Comparison of ENCODE assay signal across 1 cellular context in the genomic region with DNA sequence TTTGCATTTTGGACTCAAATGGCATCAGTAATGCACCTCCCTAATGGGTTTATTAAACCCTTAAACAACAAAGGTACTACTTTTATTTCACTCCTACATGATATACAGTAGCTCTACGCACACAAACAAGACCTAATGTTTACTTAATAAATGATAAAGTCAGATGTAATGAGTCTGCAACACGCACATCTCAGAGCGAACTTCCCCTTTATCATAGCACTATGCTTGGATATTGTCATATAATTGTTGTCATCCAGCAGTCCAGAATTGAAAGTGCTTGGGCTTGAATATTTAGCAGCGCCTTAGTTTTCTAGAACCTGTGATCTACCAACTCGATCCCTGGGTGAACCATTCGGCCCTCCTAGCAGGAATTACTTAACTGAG.
TF ChIP-seq lines count a peak whose summit lies in the region.

No MANE protein-coding gene starts in this region.

TF ChIP-seq in GM23338, 12 proteins besides CTCF, POLR2A, EP300 and RAD21 (continued from another document):
- TF ChIP-seq, protein P1, sequence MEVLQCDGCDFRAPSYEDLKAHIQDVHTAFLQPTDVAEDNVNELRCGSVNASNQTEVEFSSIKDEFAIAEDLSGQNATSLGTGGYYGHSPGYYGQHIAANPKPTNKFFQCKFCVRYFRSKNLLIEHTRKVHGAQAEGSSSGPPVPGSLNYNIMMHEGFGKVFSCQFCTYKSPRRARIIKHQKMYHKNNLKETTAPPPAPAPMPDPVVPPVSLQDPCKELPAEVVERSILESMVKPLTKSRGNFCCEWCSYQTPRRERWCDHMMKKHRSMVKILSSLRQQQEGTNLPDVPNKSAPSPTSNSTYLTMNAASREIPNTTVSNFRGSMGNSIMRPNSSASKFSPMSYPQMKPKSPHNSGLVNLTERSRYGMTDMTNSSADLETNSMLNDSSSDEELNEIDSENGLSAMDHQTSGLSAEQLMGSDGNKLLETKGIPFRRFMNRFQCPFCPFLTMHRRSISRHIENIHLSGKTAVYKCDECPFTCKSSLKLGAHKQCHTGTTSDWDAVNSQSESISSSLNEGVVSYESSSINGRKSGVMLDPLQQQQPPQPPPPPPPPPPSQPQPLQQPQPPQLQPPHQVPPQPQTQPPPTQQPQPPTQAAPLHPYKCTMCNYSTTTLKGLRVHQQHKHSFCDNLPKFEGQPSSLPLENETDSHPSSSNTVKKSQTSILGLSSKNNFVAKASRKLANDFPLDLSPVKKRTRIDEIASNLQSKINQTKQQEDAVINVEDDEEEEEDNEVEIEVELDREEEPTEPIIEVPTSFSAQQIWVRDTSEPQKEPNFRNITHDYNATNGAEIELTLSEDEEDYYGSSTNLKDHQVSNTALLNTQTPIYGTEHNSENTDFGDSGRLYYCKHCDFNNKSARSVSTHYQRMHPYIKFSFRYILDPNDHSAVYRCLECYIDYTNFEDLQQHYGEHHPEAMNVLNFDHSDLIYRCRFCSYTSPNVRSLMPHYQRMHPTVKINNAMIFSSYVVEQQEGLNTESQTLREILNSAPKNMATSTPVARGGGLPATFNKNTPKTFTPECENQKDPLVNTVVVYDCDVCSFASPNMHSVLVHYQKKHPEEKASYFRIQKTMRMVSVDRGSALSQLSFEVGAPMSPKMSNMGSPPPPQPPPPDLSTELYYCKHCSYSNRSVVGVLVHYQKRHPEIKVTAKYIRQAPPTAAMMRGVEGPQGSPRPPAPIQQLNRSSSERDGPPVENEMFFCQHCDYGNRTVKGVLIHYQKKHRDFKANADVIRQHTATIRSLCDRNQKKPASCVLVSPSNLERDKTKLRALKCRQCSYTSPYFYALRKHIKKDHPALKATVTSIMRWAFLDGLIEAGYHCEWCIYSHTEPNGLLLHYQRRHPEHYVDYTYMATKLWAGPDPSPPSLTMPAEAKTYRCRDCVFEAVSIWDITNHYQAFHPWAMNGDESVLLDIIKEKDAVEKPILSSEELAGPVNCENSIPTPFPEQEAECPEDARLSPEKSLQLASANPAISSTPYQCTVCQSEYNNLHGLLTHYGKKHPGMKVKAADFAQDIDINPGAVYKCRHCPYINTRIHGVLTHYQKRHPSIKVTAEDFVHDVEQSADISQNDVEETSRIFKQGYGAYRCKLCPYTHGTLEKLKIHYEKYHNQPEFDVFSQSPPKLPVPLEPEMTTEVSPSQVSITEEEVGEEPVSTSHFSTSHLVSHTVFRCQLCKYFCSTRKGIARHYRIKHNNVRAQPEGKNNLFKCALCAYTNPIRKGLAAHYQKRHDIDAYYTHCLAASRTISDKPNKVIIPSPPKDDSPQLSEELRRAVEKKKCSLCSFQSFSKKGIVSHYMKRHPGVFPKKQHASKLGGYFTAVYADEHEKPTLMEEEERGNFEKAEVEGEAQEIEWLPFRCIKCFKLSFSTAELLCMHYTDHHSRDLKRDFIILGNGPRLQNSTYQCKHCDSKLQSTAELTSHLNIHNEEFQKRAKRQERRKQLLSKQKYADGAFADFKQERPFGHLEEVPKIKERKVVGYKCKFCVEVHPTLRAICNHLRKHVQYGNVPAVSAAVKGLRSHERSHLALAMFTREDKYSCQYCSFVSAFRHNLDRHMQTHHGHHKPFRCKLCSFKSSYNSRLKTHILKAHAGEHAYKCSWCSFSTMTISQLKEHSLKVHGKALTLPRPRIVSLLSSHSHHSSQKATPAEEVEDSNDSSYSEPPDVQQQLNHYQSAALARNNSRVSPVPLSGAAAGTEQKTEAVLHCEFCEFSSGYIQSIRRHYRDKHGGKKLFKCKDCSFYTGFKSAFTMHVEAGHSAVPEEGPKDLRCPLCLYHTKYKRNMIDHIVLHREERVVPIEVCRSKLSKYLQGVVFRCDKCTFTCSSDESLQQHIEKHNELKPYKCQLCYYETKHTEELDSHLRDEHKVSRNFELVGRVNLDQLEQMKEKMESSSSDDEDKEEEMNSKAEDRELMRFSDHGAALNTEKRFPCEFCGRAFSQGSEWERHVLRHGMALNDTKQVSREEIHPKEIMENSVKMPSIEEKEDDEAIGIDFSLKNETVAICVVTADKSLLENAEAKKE (CRISPR knock-in tag; IDR thresholded peaks at IDR 0.05): no peak
- TF ChIP-seq ZNF331 (CRISPR knock-in tag; IDR thresholded peaks at IDR 0.05; ENCODE audit: low read depth) (no peak), POLR2AphosphoS5 (IDR thresholded peaks at IDR 0.05; ENCODE audit: low read depth) (no peak), ZNF114 (CRISPR knock-in tag; IDR thresholded peaks at IDR 0.05) (no peak), NANOG (IDR thresholded peaks at IDR 0.05; ENCODE audit: borderline replicate concordance) (no peak), CREB1 (CRISPR knock-in tag; IDR thresholded peaks at IDR 0.05; ENCODE audit: low read depth) (no peak)
- TF ChIP-seq, protein P2, sequence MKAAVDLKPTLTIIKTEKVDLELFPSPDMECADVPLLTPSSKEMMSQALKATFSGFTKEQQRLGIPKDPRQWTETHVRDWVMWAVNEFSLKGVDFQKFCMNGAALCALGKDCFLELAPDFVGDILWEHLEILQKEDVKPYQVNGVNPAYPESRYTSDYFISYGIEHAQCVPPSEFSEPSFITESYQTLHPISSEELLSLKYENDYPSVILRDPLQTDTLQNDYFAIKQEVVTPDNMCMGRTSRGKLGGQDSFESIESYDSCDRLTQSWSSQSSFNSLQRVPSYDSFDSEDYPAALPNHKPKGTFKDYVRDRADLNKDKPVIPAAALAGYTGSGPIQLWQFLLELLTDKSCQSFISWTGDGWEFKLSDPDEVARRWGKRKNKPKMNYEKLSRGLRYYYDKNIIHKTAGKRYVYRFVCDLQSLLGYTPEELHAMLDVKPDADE (IDR thresholded peaks at IDR 0.05): no peak
TF ChIP-seq in GM23338: peak in this region for 0.
